1 cellular context compared by ENCODE assay signal in genomic region chr16:87356491-87356853, GRCh38.
TF ChIP-seq lines count a peak whose summit lies in the region.

No MANE protein-coding gene starts in this region.

TF ChIP-seq in HepG2, 621 proteins besides CTCF, POLR2A, EP300 and RAD21:
- TF ChIP-seq LRRFIP1 (CRISPR knock-in tag; conservative IDR thresholded peaks at IDR 0.05) (peak; percentile 38; the same call in 1 of the 2 replicates), SNAPC2 (CRISPR knock-in tag; IDR thresholded peaks at IDR 0.05) (0 out of 2 replicates have a peak, but pooled peaks have one; percentile 39), ZNF766 (CRISPR knock-in tag; IDR thresholded peaks at IDR 0.05; ENCODE audit: borderline replicate concordance) (no peak), POGZ (CRISPR knock-in tag; IDR thresholded peaks at IDR 0.05) (no peak), ZNF562 (CRISPR knock-in tag; IDR thresholded peaks at IDR 0.05; ENCODE audit: borderline replicate concordance) (no peak), BRCA1 (CRISPR knock-in tag; IDR thresholded peaks at IDR 0.05) (no peak), ZNF205 (CRISPR knock-in tag; IDR thresholded peaks at IDR 0.05) (no peak), ZNF574 (CRISPR knock-in tag; IDR thresholded peaks at IDR 0.05) (no peak), ZNF550 (CRISPR knock-in tag; IDR thresholded peaks at IDR 0.05; ENCODE audit: borderline replicate concordance) (no peak), AGO2 (optimal IDR thresholded peaks at IDR 0.05; ENCODE audit: low read depth, low read length) (peak; percentile 27), MTF1 (CRISPR knock-in tag; IDR thresholded peaks at IDR 0.05) (no peak), ATF2 (CRISPR knock-in tag; IDR thresholded peaks at IDR 0.05) (no peak), SMYD3 (CRISPR knock-in tag; IDR thresholded peaks at IDR 0.05) (peak; percentile 66; the same call in 1 of the 2 replicates), ARID2 (CRISPR knock-in tag; IDR thresholded peaks at IDR 0.05; ENCODE audit: borderline replicate concordance) (no peak), PHF5A (CRISPR knock-in tag; IDR thresholded peaks at IDR 0.05; ENCODE audit: low read depth, unreplicated experiment) (no peak), TSC22D2 (CRISPR knock-in tag; IDR thresholded peaks at IDR 0.05; ENCODE audit: borderline replicate concordance) (0 out of 2 replicates have a peak, but pooled peaks have one; percentile 56), KLF15 (CRISPR knock-in tag; IDR thresholded peaks at IDR 0.05; ENCODE audit: borderline replicate concordance) (no peak), ZFP36L2 (CRISPR knock-in tag; IDR thresholded peaks at IDR 0.05) (no peak), ZNF530 (CRISPR knock-in tag; IDR thresholded peaks at IDR 0.05; ENCODE audit: low read depth) (no peak), ZNF772 (CRISPR knock-in tag; IDR thresholded peaks at IDR 0.05) (0 out of 2 replicates have a peak, but pooled peaks have one; percentile 25), XRCC5 (optimal IDR thresholded peaks at IDR 0.05; ENCODE audit: low read length) (no peak), ZFP36L1 (CRISPR knock-in tag; IDR thresholded peaks at IDR 0.05) (no peak), ZBTB26 (CRISPR knock-in tag; IDR thresholded peaks at IDR 0.05; ENCODE audit: borderline replicate concordance) (no peak), MAX (IDR thresholded peaks at IDR 0.05) (no peak), ZNF251 (CRISPR knock-in tag; IDR thresholded peaks at IDR 0.05) (no peak), RXRA (CRISPR knock-in tag; IDR thresholded peaks at IDR 0.05) (no peak), CENPT (CRISPR knock-in tag; IDR thresholded peaks at IDR 0.05; ENCODE audit: low read depth) (no peak), MED13 (CRISPR knock-in tag; IDR thresholded peaks at IDR 0.05) (no peak), ZNF749 (CRISPR knock-in tag; IDR thresholded peaks at IDR 0.05; ENCODE audit: borderline replicate concordance) (no peak), NFE2L1 (CRISPR knock-in tag; IDR thresholded peaks at IDR 0.05; ENCODE audit: borderline replicate concordance) (no peak), ZNF780A (CRISPR knock-in tag; IDR thresholded peaks at IDR 0.05) (no peak), ZNF816 (CRISPR knock-in tag; IDR thresholded peaks at IDR 0.05; ENCODE audit: borderline replicate concordance) (no peak), PRMT3 (CRISPR knock-in tag; IDR thresholded peaks at IDR 0.05; ENCODE audit: borderline replicate concordance, low read depth) (no peak), TERF1 (CRISPR knock-in tag; IDR thresholded peaks at IDR 0.05) (no peak), LBX2 (CRISPR knock-in tag; IDR thresholded peaks at IDR 0.05; ENCODE audit: borderline replicate concordance) (no peak), ZNF234 (CRISPR knock-in tag; conservative IDR thresholded peaks at IDR 0.05) (no peak), IKZF5 (CRISPR knock-in tag; IDR thresholded peaks at IDR 0.05) (no peak), MLX (CRISPR knock-in tag; IDR thresholded peaks at IDR 0.05) (no peak), ATM (IDR thresholded peaks at IDR 0.05; ENCODE audit: borderline replicate concordance) (no peak), HMG20B (CRISPR knock-in tag; conservative IDR thresholded peaks at IDR 0.05) (no peak), ZNF546 (CRISPR knock-in tag; conservative IDR thresholded peaks at IDR 0.05) (no peak), SALL2 (CRISPR knock-in tag; IDR thresholded peaks at IDR 0.05) (no peak), JUND (CRISPR knock-in tag; IDR thresholded peaks at IDR 0.05) (no peak), ZNF264 (CRISPR knock-in tag; IDR thresholded peaks at IDR 0.05) (no peak), NRL (CRISPR knock-in tag; IDR thresholded peaks at IDR 0.05; ENCODE audit: borderline replicate concordance) (0 out of 2 replicates have a peak, but pooled peaks have one; percentile 29), ZMAT3 (CRISPR knock-in tag; conservative IDR thresholded peaks at IDR 0.05) (no peak), ELK4 (CRISPR knock-in tag; IDR thresholded peaks at IDR 0.05; ENCODE audit: borderline replicate concordance) (no peak), FOXC1 (CRISPR knock-in tag; IDR thresholded peaks at IDR 0.05; ENCODE audit: borderline replicate concordance) (no peak)
